In genomic region chr17:44375196-44376017, GRCh38 we compare ENCODE assay signal across 14 cellular contexts. TPM values are rescaled to one million over a fixed set of nuclear protein-coding genes. Genes with fewer than 3 reads are reported as not detected.
DNase-seq lines count a peak whose midpoint lies in the region; ATAC-seq and TF ChIP-seq lines count a peak whose summit lies in the region.
"Had no signal": no experiment of that assay in that cellular context is flagged by ENCODE, and none has a peak within 500 bp of the region (broad histone marks: within the 10 kb centered on the region; RNA-seq: fewer than 3 reads in every experiment).

No MANE protein-coding gene starts in this region.

- no peak overlapping the region for H3K4me2 ChIP-seq in neuronal stem cell (ENCODE audit: insufficient read depth, low read length, poor library complexity, severe bottlenecking)

- H3K18ac ChIP-seq in neuronal stem cell (ENCODE audit: low read length), result peak overlapping the region; percentile 79

- H3K27ac ChIP-seq in RWPE2 (ENCODE audit: poor library complexity, severe bottlenecking) (no peak overlapping the region), neuronal stem cell (replicated peaks; ENCODE audit: low read length) (no peak overlapping the region), foreskin keratinocyte (no peak overlapping the region)
- H3K27ac ChIP-seq: breast epithelium, Peyer's patch, VCaP had no signal

- ATAC-seq in RWPE2 (ENCODE audit: low read depth) (peak; percentile 29; the same call in 1 of the 3 replicates), left ventricle myocardium superior (peak; percentile 13), foreskin keratinocyte (no peak)

- H2BK15ac ChIP-seq in neuronal stem cell (ENCODE audit: low read length), result peak overlapping the region; percentile 63

- peaks cover 9% of the 10 kb centered on the region; the same call in 1 of the 2 replicates for H3K4me1 ChIP-seq in ES-I3 (ENCODE audit: insufficient read depth, low read length)
- H3K4me1 ChIP-seq in RWPE2 (ENCODE audit: insufficient read depth, poor library complexity, severe bottlenecking), result no peaks in the 10 kb centered on the region
- H3K4me1 ChIP-seq in neuronal stem cell (ENCODE audit: control insufficient read depth in 2 of 2, insufficient read depth in 1 of 2, low read depth in 1 of 2, low read length in 2 of 2), result peaks cover 2 to 11% of the 10 kb centered on the region in 2 donors
- no peaks in the 10 kb centered on the region for H3K4me1 ChIP-seq in foreskin keratinocyte
- H3K4me1 ChIP-seq: breast epithelium had no signal

- intact Hi-C loops in left ventricle myocardium superior (cut with micrococcal nuclease), result no loop called here

- H2AK5ac ChIP-seq in neuronal stem cell (ENCODE audit: low read depth, low read length), result peak overlapping the region; percentile 37

- H3K27me3 ChIP-seq in RWPE2 (ENCODE audit: insufficient read depth, poor library complexity, severe bottlenecking), result no peaks in the 10 kb centered on the region
- H3K27me3 ChIP-seq in neuronal stem cell (ENCODE audit: control insufficient read depth in 3 of 3, insufficient read depth in 3 of 3, low read depth in 1 of 3, low read length in 3 of 3), result peaks cover 0 to 11% (median 0%) of the 10 kb centered on the region in 3 experiments
- H3K27me3 ChIP-seq in foreskin keratinocyte, result peaks cover 9% of the 10 kb centered on the region
- H3K27me3 ChIP-seq: Peyer's patch, testis had no signal

- peak overlapping the region; percentile 76 for H2AFZ ChIP-seq in neuronal stem cell (ENCODE audit: low read length)

- WGBS in neuronal stem cell (ENCODE audit: extremely low coverage in 2 of 2, insufficient read length in 2 of 2, insufficient replicate concordance in 1 of 2), 2 donors, result no CpG with 5 or more reads among the region's 22 CpGs

- H3K36me3 ChIP-seq in ES-I3 (ENCODE audit: insufficient read depth, low read length) (no peaks in the 10 kb centered on the region), RWPE2 (ENCODE audit: low read depth) (no peaks in the 10 kb centered on the region), neuronal stem cell (replicated peaks in 1 of 2; ENCODE audit: control insufficient read depth in 2 of 2, insufficient read depth in 2 of 2, low read length in 2 of 2) (no peaks in the 10 kb centered on the region)
- H3K36me3 ChIP-seq: breast epithelium, Peyer's patch had no signal

- no peaks in the 10 kb centered on the region for H3K9me3 ChIP-seq in ES-I3 (ENCODE audit: control insufficient read depth, insufficient read depth, low read length)
- H3K9me3 ChIP-seq in RWPE2 (ENCODE audit: severe bottlenecking), result no peaks in the 10 kb centered on the region
- H3K9me3 ChIP-seq in neuronal stem cell (replicated peaks in 1 of 2; ENCODE audit: control insufficient read depth in 2 of 2, insufficient read depth in 1 of 2, low read depth in 1 of 2, low read length in 2 of 2), result no peaks in the 10 kb centered on the region
- H3K9me3 ChIP-seq: breast epithelium, Peyer's patch, testis had no signal

- no peak overlapping the region for H2BK120ac ChIP-seq in neuronal stem cell (ENCODE audit: low read depth, low read length)

- no peak overlapping the region for H3K23ac ChIP-seq in neuronal stem cell (ENCODE audit: low read depth, low read length, poor library complexity)

- no peaks in the 10 kb centered on the region for H3K79me1 ChIP-seq in neuronal stem cell (ENCODE audit: low read depth, low read length)

- H3K9ac ChIP-seq in ES-I3 (ENCODE audit: low read depth, low read length) (peak overlapping the region; percentile 32; the same call in 1 of the 2 replicates), neuronal stem cell (ENCODE audit: low read depth, low read length, poor library complexity) (peak overlapping the region; percentile 25)

- H4K8ac ChIP-seq in neuronal stem cell (ENCODE audit: low read depth, low read length), result no peak overlapping the region

- no peak overlapping the region for H4K91ac ChIP-seq in neuronal stem cell (ENCODE audit: low read depth, low read length, poor library complexity)

- H3K14ac ChIP-seq in neuronal stem cell (ENCODE audit: low read length), result no peak overlapping the region

- H3K4ac ChIP-seq in neuronal stem cell (ENCODE audit: low read length), result no peak overlapping the region

- H2BK12ac ChIP-seq in neuronal stem cell (ENCODE audit: low read length), result no peak overlapping the region

- H3K4me3 ChIP-seq in RWPE2 (ENCODE audit: severe bottlenecking) (no peak overlapping the region), neuronal stem cell (ENCODE audit: low read length in 2 of 2) (no peak overlapping the region)
- H3K4me3 ChIP-seq: breast epithelium, Peyer's patch, testis had no signal

- DNase-seq in RWPE2 (ENCODE audit: low spot score) (no peak), left ventricle myocardium superior (no peak), neuronal stem cell (ENCODE audit: low spot score) (no peak), SIG-M5 treated with dmso at 0.1 percent for 504 hours (lab: John Stamatoyannopoulos, UW; ENCODE audit: unreplicated experiment) (no peak), HPDE6-E6E7 (ENCODE audit: extremely low spot score) (no peak), foreskin keratinocyte (no peak), activated gamma-delta T cell (lab: John Stamatoyannopoulos, UW) (no peak)
- DNase-seq: NCI-H2171 treated with DMSO at 0.1 percent for 48 hours had no signal

- TF ChIP-seq CTCF in RWPE2 (IDR thresholded peaks at IDR 0.05; ENCODE audit: poor library complexity, severe bottlenecking), result no peak
- TF ChIP-seq CTCF in foreskin keratinocyte (conservative IDR thresholded peaks at IDR 0.05), result no peak

- H2BK5ac ChIP-seq in neuronal stem cell (ENCODE audit: low read length), result no peak overlapping the region

RNA-seq across cellular contexts. Expression of gene FAM171A2, which starts 11.8 kb away (rescaled TPM):
- total RNA-seq in left ventricle myocardium superior (0.72 TPM), foreskin keratinocyte (1.4 and 1.6 TPM in 2 replicates)
- 34.5 TPM for polyA plus RNA-seq in neuronal stem cell (2013, experiment 1 of 2)
- polyA plus RNA-seq in neuronal stem cell (2013, experiment 2 of 2), result 33.1 TPM
- polyA plus RNA-seq in foreskin keratinocyte, result 0.98 and 1.3 TPM in 2 replicates

RNA-seq across cellular contexts. Expression of gene ITGA2B, which starts 14.0 kb away (rescaled TPM):
- total RNA-seq in left ventricle myocardium superior (0.72 TPM), foreskin keratinocyte (0.25 and 0.37 TPM in 2 replicates)
- 6.4 TPM for polyA plus RNA-seq in neuronal stem cell (2013, experiment 1 of 2)
- polyA plus RNA-seq in neuronal stem cell (2013, experiment 2 of 2), result 7.5 TPM
- polyA plus RNA-seq in foreskin keratinocyte, result 0.08 and 0.13 TPM in 2 replicates
- polyA plus RNA-seq: keratinocyte had no signal

RNA-seq across cellular contexts. Expression of gene GRN, which starts 30.3 kb away (rescaled TPM):
- total RNA-seq in left ventricle myocardium superior (156 TPM), foreskin keratinocyte (272 and 283 TPM in 2 replicates)
- 54.1 TPM for polyA plus RNA-seq in neuronal stem cell (2013, experiment 1 of 2)
- polyA plus RNA-seq in neuronal stem cell (2013, experiment 2 of 2), result 53.7 TPM
- polyA plus RNA-seq in foreskin keratinocyte, result 290 and 301 TPM in 2 replicates

RNA-seq across cellular contexts. Expression of gene SLC25A39, which starts 50.8 kb away (rescaled TPM):
- total RNA-seq in left ventricle myocardium superior (52.3 TPM), foreskin keratinocyte (171 and 183 TPM in 2 replicates)
- 84.8 TPM for polyA plus RNA-seq in neuronal stem cell (2013, experiment 1 of 2)
- polyA plus RNA-seq in neuronal stem cell (2013, experiment 2 of 2), result 84.0 TPM
- polyA plus RNA-seq in foreskin keratinocyte, result 249 and 257 TPM in 2 replicates
